Comparison of ENCODE assay signal across 1 cellular context in the genomic region with DNA sequence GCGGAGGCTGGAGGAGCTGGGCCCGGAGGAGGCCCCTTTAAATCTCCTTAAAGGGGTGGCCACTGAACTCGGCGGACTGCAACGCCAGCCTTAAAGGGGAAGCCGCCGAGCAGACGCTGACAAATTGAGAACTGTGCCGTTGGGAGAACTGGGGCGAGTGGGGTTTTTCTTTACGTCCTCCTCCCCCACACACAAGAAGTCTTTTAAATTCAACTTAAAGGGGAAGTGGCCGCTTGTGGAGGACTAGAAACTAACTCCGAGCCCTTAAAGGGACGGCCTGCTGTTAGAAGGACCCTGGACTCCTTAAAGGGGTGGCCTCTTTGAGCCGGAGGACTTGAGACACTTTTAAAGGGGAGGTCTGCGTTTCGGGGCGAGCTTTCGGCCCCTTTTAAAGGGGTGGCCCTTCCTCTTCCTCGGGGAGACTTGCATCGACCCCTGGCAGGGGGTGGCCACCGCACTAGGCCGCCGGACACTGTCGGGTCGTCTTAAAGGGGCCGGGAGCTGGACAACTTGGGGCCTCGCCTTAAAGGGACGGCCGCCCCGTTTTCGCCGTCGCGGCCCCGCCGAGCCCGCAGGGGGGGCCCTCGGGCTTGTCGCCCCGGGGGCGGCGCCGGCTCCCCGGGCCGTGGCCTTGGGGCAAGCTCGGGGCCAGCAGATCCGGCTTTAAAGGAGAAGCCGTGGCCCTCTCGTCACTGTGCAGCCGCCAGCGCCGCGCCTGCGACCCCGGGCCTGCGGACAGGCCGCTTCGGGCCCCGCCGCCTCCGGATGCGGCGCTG.
TF ChIP-seq lines count a peak whose summit lies in the region.

No MANE protein-coding gene starts in this region.

TF ChIP-seq in HEK293, 187 proteins besides CTCF, POLR2A, EP300 and RAD21 (continued from another document and continues in another):
- TF ChIP-seq, protein P1, sequence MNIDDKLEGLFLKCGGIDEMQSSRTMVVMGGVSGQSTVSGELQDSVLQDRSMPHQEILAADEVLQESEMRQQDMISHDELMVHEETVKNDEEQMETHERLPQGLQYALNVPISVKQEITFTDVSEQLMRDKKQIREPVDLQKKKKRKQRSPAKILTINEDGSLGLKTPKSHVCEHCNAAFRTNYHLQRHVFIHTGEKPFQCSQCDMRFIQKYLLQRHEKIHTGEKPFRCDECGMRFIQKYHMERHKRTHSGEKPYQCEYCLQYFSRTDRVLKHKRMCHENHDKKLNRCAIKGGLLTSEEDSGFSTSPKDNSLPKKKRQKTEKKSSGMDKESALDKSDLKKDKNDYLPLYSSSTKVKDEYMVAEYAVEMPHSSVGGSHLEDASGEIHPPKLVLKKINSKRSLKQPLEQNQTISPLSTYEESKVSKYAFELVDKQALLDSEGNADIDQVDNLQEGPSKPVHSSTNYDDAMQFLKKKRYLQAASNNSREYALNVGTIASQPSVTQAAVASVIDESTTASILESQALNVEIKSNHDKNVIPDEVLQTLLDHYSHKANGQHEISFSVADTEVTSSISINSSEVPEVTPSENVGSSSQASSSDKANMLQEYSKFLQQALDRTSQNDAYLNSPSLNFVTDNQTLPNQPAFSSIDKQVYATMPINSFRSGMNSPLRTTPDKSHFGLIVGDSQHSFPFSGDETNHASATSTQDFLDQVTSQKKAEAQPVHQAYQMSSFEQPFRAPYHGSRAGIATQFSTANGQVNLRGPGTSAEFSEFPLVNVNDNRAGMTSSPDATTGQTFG (tag by site-specific recombination; IDR thresholded peaks at IDR 0.05; ENCODE audit: borderline replicate concordance), result no peak
- no peak; the same call in none of the 2 replicates for TF ChIP-seq ZBTB17 (tag by site-specific recombination; IDR thresholded peaks at IDR 0.05)
- TF ChIP-seq, protein P2, sequence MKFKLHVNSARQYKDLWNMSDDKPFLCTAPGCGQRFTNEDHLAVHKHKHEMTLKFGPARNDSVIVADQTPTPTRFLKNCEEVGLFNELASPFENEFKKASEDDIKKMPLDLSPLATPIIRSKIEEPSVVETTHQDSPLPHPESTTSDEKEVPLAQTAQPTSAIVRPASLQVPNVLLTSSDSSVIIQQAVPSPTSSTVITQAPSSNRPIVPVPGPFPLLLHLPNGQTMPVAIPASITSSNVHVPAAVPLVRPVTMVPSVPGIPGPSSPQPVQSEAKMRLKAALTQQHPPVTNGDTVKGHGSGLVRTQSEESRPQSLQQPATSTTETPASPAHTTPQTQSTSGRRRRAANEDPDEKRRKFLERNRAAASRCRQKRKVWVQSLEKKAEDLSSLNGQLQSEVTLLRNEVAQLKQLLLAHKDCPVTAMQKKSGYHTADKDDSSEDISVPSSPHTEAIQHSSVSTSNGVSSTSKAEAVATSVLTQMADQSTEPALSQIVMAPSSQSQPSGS (tag by site-specific recombination; IDR thresholded peaks at IDR 0.05; ENCODE audit: low read depth), result no peak
- TF ChIP-seq ZNF341 (tag by site-specific recombination; IDR thresholded peaks at IDR 0.05; ENCODE audit: low read depth), result no peak
- no peak for TF ChIP-seq ZNF350 (tag by site-specific recombination; IDR thresholded peaks at IDR 0.05)
- no peak for TF ChIP-seq EGR2 (tag by site-specific recombination; IDR thresholded peaks at IDR 0.05; ENCODE audit: low read depth)
- TF ChIP-seq ZNF560 (tag by site-specific recombination; IDR thresholded peaks at IDR 0.05; ENCODE audit: borderline replicate concordance), result no peak
- TF ChIP-seq ZNF521 (tag by site-specific recombination; IDR thresholded peaks at IDR 0.05), result no peak
- no peak for TF ChIP-seq ZNF530 (tag by site-specific recombination; IDR thresholded peaks at IDR 0.05; ENCODE audit: low read depth)
- TF ChIP-seq ZBTB7A (tag by site-specific recombination; IDR thresholded peaks at IDR 0.05; ENCODE audit: low read depth), result no peak; the same call in 1 of the 2 replicates
- no peak for TF ChIP-seq ZNF776 (tag by site-specific recombination; IDR thresholded peaks at IDR 0.05; ENCODE audit: borderline replicate concordance)
- TF ChIP-seq ZNF311 (tag by site-specific recombination; IDR thresholded peaks at IDR 0.05; ENCODE audit: borderline replicate concordance), result no peak
- no peak for TF ChIP-seq ZNF426 (tag by site-specific recombination; IDR thresholded peaks at IDR 0.05)
- no peak for TF ChIP-seq ZNF768 (tag by site-specific recombination; IDR thresholded peaks at IDR 0.05)
- TF ChIP-seq, protein P3, sequence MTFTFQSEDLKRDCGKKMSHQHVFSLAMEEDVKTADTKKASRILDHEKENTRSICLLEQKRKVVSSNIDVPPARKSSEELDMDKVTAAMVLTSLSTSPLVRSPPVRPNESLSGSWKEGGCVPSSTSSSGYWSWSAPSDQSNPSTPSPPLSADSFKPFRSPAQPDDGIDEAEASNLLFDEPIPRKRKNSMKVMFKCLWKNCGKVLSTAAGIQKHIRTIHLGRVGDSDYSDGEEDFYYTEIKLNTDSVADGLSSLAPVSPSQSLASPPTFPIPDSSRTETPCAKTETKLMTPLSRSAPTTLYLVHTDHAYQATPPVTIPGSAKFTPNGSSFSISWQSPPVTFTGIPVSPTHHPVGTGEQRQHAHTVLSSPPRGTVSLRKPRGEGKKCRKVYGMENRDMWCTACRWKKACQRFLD (tag by site-specific recombination; IDR thresholded peaks at IDR 0.05), result no peak
- TF ChIP-seq, protein P4, sequence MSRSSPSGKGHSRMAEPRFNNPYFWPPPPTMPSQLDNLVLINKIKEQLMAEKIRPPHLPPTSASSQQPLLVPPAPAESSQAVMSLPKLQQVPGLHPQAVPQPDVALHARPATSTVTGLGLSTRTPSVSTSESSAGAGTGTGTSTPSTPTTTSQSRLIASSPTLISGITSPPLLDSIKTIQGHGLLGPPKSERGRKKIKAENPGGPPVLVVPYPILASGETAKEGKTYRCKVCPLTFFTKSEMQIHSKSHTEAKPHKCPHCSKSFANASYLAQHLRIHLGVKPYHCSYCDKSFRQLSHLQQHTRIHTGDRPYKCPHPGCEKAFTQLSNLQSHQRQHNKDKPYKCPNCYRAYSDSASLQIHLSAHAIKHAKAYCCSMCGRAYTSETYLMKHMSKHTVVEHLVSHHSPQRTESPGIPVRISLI (tag by site-specific recombination; IDR thresholded peaks at IDR 0.05), result no peak
- peak; percentile 87 for TF ChIP-seq ZXDB (tag by site-specific recombination; IDR thresholded peaks at IDR 0.05)
- TF ChIP-seq, protein P5, sequence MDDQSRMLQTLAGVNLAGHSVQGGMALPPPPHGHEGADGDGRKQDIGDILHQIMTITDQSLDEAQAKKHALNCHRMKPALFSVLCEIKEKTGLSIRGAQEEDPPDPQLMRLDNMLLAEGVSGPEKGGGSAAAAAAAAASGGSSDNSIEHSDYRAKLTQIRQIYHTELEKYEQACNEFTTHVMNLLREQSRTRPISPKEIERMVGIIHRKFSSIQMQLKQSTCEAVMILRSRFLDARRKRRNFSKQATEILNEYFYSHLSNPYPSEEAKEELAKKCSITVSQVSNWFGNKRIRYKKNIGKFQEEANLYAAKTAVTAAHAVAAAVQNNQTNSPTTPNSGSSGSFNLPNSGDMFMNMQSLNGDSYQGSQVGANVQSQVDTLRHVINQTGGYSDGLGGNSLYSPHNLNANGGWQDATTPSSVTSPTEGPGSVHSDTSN (CRISPR knock-in tag; IDR thresholded peaks at IDR 0.05), result no peak
- TF ChIP-seq, protein P6, sequence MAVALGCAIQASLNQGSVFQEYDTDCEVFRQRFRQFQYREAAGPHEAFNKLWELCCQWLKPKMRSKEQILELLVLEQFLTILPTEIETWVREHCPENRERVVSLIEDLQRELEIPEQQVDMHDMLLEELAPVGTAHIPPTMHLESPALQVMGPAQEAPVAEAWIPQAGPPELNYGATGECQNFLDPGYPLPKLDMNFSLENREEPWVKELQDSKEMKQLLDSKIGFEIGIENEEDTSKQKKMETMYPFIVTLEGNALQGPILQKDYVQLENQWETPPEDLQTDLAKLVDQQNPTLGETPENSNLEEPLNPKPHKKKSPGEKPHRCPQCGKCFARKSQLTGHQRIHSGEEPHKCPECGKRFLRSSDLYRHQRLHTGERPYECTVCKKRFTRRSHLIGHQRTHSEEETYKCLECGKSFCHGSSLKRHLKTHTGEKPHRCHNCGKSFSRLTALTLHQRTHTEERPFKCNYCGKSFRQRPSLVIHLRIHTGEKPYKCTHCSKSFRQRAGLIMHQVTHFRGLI (tag by site-specific recombination; IDR thresholded peaks at IDR 0.05), result 0 out of 2 replicates have a peak, but pooled peaks have one; percentile 11
- TF ChIP-seq, protein P7, sequence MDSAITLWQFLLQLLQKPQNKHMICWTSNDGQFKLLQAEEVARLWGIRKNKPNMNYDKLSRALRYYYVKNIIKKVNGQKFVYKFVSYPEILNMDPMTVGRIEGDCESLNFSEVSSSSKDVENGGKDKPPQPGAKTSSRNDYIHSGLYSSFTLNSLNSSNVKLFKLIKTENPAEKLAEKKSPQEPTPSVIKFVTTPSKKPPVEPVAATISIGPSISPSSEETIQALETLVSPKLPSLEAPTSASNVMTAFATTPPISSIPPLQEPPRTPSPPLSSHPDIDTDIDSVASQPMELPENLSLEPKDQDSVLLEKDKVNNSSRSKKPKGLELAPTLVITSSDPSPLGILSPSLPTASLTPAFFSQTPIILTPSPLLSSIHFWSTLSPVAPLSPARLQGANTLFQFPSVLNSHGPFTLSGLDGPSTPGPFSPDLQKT (IDR thresholded peaks at IDR 0.05; ENCODE audit: borderline replicate concordance, low read depth, low read length), result no peak
- no peak for TF ChIP-seq ZNF2 (tag by site-specific recombination; IDR thresholded peaks at IDR 0.05)
- TF ChIP-seq ZSCAN16 (tag by site-specific recombination; IDR thresholded peaks at IDR 0.05), result no peak
- TF ChIP-seq TCF7L2 (IDR thresholded peaks at IDR 0.05; ENCODE audit: borderline replicate concordance, low read depth, low read length), result peak; percentile 54; the same call in 1 of the 2 replicates
- TF ChIP-seq ZNF423 (tag by site-specific recombination; IDR thresholded peaks at IDR 0.05), result no peak
- TF ChIP-seq BCL11A (tag by site-specific recombination; IDR thresholded peaks at IDR 0.05; ENCODE audit: low read depth), result no peak
- TF ChIP-seq ZNF404 (tag by site-specific recombination; IDR thresholded peaks at IDR 0.05), result no peak
- TF ChIP-seq ZBTB48 (tag by site-specific recombination; IDR thresholded peaks at IDR 0.05), result peak; percentile 92
- no peak for TF ChIP-seq ZBTB21 (tag by site-specific recombination; IDR thresholded peaks at IDR 0.05)
- peak; percentile 46; the same call in 1 of the 2 replicates for TF ChIP-seq GLIS1 (tag by site-specific recombination; IDR thresholded peaks at IDR 0.05)
- TF ChIP-seq SALL2 (tag by site-specific recombination; IDR thresholded peaks at IDR 0.05; ENCODE audit: borderline replicate concordance), result no peak
- TF ChIP-seq, protein P8, sequence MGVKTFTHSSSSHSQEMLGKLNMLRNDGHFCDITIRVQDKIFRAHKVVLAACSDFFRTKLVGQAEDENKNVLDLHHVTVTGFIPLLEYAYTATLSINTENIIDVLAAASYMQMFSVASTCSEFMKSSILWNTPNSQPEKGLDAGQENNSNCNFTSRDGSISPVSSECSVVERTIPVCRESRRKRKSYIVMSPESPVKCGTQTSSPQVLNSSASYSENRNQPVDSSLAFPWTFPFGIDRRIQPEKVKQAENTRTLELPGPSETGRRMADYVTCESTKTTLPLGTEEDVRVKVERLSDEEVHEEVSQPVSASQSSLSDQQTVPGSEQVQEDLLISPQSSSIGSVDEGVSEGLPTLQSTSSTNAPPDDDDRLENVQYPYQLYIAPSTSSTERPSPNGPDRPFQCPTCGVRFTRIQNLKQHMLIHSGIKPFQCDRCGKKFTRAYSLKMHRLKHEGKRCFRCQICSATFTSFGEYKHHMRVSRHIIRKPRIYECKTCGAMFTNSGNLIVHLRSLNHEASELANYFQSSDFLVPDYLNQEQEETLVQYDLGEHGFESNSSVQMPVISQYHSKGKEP (tag by site-specific recombination; IDR thresholded peaks at IDR 0.05), result 0 out of 2 replicates have a peak, but pooled peaks have one; percentile 26
- no peak for TF ChIP-seq BCL11B (tag by site-specific recombination; IDR thresholded peaks at IDR 0.05; ENCODE audit: low read depth)
- TF ChIP-seq ZEB2 (tag by site-specific recombination; IDR thresholded peaks at IDR 0.05), result peak; percentile 17; the same call in 1 of the 2 replicates
- TF ChIP-seq ZNF707 (tag by site-specific recombination; IDR thresholded peaks at IDR 0.05), result no peak
- TF ChIP-seq ZNF202 (tag by site-specific recombination; IDR thresholded peaks at IDR 0.05; ENCODE audit: borderline replicate concordance), result no peak
- peak; percentile 86; the same call in 1 of the 2 replicates for TF ChIP-seq ZNF394 (tag by site-specific recombination; IDR thresholded peaks at IDR 0.05; ENCODE audit: borderline replicate concordance)
- no peak for TF ChIP-seq ZNF274 (IDR thresholded peaks at IDR 0.05; ENCODE audit: low read length)
- TF ChIP-seq ZNF274 (tag by site-specific recombination; IDR thresholded peaks at IDR 0.05; ENCODE audit: borderline replicate concordance), result no peak
- no peak for TF ChIP-seq OSR2 (tag by site-specific recombination; IDR thresholded peaks at IDR 0.05)
- no peak for TF ChIP-seq GFI1B (tag by site-specific recombination; IDR thresholded peaks at IDR 0.05)
- TF ChIP-seq, protein P9, sequence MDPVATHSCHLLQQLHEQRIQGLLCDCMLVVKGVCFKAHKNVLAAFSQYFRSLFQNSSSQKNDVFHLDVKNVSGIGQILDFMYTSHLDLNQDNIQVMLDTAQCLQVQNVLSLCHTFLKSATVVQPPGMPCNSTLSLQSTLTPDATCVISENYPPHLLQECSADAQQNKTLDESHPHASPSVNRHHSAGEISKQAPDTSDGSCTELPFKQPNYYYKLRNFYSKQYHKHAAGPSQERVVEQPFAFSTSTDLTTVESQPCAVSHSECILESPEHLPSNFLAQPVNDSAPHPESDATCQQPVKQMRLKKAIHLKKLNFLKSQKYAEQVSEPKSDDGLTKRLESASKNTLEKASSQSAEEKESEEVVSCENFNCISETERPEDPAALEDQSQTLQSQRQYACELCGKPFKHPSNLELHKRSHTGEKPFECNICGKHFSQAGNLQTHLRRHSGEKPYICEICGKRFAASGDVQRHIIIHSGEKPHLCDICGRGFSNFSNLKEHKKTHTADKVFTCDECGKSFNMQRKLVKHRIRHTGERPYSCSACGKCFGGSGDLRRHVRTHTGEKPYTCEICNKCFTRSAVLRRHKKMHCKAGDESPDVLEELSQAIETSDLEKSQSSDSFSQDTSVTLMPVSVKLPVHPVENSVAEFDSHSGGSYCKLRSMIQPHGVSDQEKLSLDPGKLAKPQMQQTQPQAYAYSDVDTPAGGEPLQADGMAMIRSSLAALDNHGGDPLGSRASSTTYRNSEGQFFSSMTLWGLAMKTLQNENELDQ (tag by site-specific recombination; IDR thresholded peaks at IDR 0.05; ENCODE audit: low read depth), result no peak
- TF ChIP-seq ZNF701 (tag by site-specific recombination; IDR thresholded peaks at IDR 0.05), result no peak
- TF ChIP-seq ZNF16 (tag by site-specific recombination; IDR thresholded peaks at IDR 0.05; ENCODE audit: low read depth), result no peak
- peak; percentile 100 for TF ChIP-seq ZFP69B (tag by site-specific recombination; IDR thresholded peaks at IDR 0.05)
- no peak for TF ChIP-seq ZFHX2 (tag by site-specific recombination; conservative IDR thresholded peaks at IDR 0.05)
- no peak for TF ChIP-seq ZNF366 (tag by site-specific recombination; conservative IDR thresholded peaks at IDR 0.05)
- peak; percentile 33; the same call in 1 of the 2 replicates for TF ChIP-seq ZNF501 (tag by site-specific recombination; IDR thresholded peaks at IDR 0.05)
- no peak for TF ChIP-seq ZNF600 (tag by site-specific recombination; IDR thresholded peaks at IDR 0.05)
- TF ChIP-seq ZNF133 (tag by site-specific recombination; IDR thresholded peaks at IDR 0.05), result no peak
- no peak for TF ChIP-seq ZNF211 (tag by site-specific recombination; IDR thresholded peaks at IDR 0.05; ENCODE audit: low read depth)
- no peak for TF ChIP-seq ZNF791 (tag by site-specific recombination; IDR thresholded peaks at IDR 0.05)
